Comparison of ENCODE assay signal across 8 cellular contexts in genomic region chr3:18556503-18556902, GRCh38.
DNase-seq lines count a peak whose midpoint lies in the region; ATAC-seq and TF ChIP-seq lines count a peak whose summit lies in the region.

No MANE protein-coding gene starts in this region.

- no peak overlapping the region for H3K4me3 Mint-ChIP-seq in endothelial cell (ENCODE audit: unreplicated experiment)

- H3K36me3 Mint-ChIP-seq in endothelial cell (ENCODE audit: low read depth, unreplicated experiment), result no peaks in the 10 kb centered on the region

- ATAC-seq in GM21367 (IDR thresholded peaks at IDR 0.05; ENCODE audit: unreplicated experiment), result peak; percentile 91
- ATAC-seq in HG03521 (IDR thresholded peaks at IDR 0.05; ENCODE audit: unreplicated experiment), result peak; percentile 65

- H3K4me1 Mint-ChIP-seq in endothelial cell (ENCODE audit: unreplicated experiment), result no peaks in the 10 kb centered on the region

- peaks cover 1% of the 10 kb centered on the region for H3K27me3 Mint-ChIP-seq in endothelial cell (ENCODE audit: unreplicated experiment)

- no peaks in the 10 kb centered on the region for H3K9me3 Mint-ChIP-seq in endothelial cell (ENCODE audit: unreplicated experiment)

- no peak overlapping the region for H3K27ac Mint-ChIP-seq in endothelial cell (ENCODE audit: unreplicated experiment)

- peak; percentile 31 for DNase-seq in activated T-cell treated with anti-CD3 and anti-CD28 coated beads, Interleukin-2, amount 50 U/mL, for 1 hour
- DNase-seq in stimulated activated CD4-positive, alpha-beta T cell treated with anti-CD3 and anti-CD28 coated beads, Interleukin-4, amount 100 ng/mL, for 48 hours (ENCODE audit: low read depth in 2 of 2), result peak; percentile 52 to 80
- DNase-seq in medulla oblongata (ENCODE audit: extremely low spot score) (no peak), NCI-H345 (lab: John Stamatoyannopoulos, UW) (no peak), endothelial cell (ENCODE audit: low spot score) (no peak), HCEC 1CT (no peak)

- no peak for TF ChIP-seq CTCF in endothelial cell (IDR thresholded peaks at IDR 0.05; ENCODE audit: unreplicated experiment)

Comparison
In these comparisons a context has a peak if more than half of its experiments do, and no peak if none do; other contexts are left out.
1. DNase-seq: peak in activated T-cell treated with anti-CD3 and anti-CD28 coated beads, Interleukin-2, amount 50 U/mL, for 1 hour (single experiment) and stimulated activated CD4-positive, alpha-beta T cell treated with anti-CD3 and anti-CD28 coated beads, Interleukin-4, amount 100 ng/mL, for 48 hours (2 of 2); none in medulla oblongata (single experiment), NCI-H345 (single experiment), endothelial cell (single experiment) and HCEC 1CT (single experiment).